In the genomic region with DNA sequence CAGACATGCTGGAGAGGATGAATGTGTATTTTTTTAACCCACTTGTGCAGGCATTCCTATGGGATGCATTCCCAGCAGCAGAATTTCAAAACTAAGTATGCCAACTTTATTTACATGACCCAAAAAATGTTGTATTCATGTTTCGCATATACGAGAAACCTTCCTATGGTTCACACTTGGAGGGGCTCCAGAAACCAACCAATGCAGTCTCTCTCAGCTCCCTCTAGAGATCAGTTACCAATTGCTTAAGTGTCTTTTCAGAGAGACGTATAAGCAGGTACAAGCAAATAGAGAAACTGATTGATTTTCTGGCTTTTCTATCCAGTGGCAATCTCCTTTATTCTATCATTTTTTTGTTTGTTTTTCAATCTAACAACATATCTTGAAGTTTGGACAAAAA, we compare ENCODE assay signal across 1 cellular context.
TF ChIP-seq lines count a peak whose summit lies in the region.

No MANE protein-coding gene starts in this region.

TF ChIP-seq in IMR-90, 13 proteins besides CTCF, POLR2A, EP300 and RAD21:
- no peak for TF ChIP-seq NFE2L2 (IDR thresholded peaks at IDR 0.05; ENCODE audit: low read depth, low read length)
- TF ChIP-seq, protein P1, sequence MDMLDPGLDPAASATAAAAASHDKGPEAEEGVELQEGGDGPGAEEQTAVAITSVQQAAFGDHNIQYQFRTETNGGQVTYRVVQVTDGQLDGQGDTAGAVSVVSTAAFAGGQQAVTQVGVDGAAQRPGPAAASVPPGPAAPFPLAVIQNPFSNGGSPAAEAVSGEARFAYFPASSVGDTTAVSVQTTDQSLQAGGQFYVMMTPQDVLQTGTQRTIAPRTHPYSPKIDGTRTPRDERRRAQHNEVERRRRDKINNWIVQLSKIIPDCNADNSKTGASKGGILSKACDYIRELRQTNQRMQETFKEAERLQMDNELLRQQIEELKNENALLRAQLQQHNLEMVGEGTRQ (IDR thresholded peaks at IDR 0.05; ENCODE audit: low read depth, low read length), result no peak
- TF ChIP-seq MAFK (IDR thresholded peaks at IDR 0.05; ENCODE audit: low read depth, low read length), result no peak
- no peak for TF ChIP-seq CEBPB (IDR thresholded peaks at IDR 0.05; ENCODE audit: low read depth, low read length)
- no peak for TF ChIP-seq RFX5 (IDR thresholded peaks at IDR 0.05; ENCODE audit: low read depth, low read length)
- TF ChIP-seq SMC3 (IDR thresholded peaks at IDR 0.05; ENCODE audit: low read depth, low read length), result no peak
- no peak for TF ChIP-seq CHD1 (IDR thresholded peaks at IDR 0.05; ENCODE audit: low read depth, low read length)
- TF ChIP-seq, protein P2, sequence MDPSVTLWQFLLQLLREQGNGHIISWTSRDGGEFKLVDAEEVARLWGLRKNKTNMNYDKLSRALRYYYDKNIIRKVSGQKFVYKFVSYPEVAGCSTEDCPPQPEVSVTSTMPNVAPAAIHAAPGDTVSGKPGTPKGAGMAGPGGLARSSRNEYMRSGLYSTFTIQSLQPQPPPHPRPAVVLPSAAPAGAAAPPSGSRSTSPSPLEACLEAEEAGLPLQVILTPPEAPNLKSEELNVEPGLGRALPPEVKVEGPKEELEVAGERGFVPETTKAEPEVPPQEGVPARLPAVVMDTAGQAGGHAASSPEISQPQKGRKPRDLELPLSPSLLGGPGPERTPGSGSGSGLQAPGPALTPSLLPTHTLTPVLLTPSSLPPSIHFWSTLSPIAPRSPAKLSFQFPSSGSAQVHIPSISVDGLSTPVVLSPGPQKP (IDR thresholded peaks at IDR 0.05; ENCODE audit: borderline replicate concordance, low read depth, low read length), result no peak
TF ChIP-seq in IMR-90: peak in this region for 0.
